ENCODE assay signal across 19 cellular contexts in genomic region chr4:179536694-179537093, GRCh38.
DNase-seq lines count a peak whose midpoint lies in the region; ATAC-seq, FAIRE-seq and TF ChIP-seq lines count a peak whose summit lies in the region.
"Had no signal": no experiment of that assay in that cellular context is flagged by ENCODE, and none has a peak within 500 bp of the region (broad histone marks: within the 10 kb centered on the region; RNA-seq: fewer than 3 reads in every experiment).

No MANE protein-coding gene starts in this region.

- DNase-seq in A549 (ENCODE audit: low read depth in 1 of 2, low spot score in 1 of 2) (no peak), NT2/D1 (ENCODE audit: low read depth, low spot score) (peak; percentile 22), endodermal cell (peak; percentile 43), mesendoderm (peak; percentile 8), sigmoid colon (no peak), A172 (ENCODE audit: low spot score) (no peak)
- DNase-seq: ACHN; CD4-positive, CD25-positive, alpha-beta regulatory T cell; DMS 273 treated with DMSO at 0.1 percent for 48 hours; GM23248; HCEC 1CT; HFFc6 had no signal

- peak overlapping the region; percentile 39 for H4K8ac ChIP-seq in mesendoderm (ENCODE audit: low read depth, low read length)

- H3K36me3 Mint-ChIP-seq in endodermal cell (ENCODE audit: low read depth) = no peaks in the 10 kb centered on the region
- H3K36me3 Mint-ChIP-seq: CD4-positive, CD25-positive, alpha-beta regulatory T cell had no signal

- H3K9me3 ChIP-seq in A549 = no peaks in the 10 kb centered on the region
- H3K9me3 ChIP-seq in NT2/D1 (ENCODE audit: insufficient read depth, low read length) = no peaks in the 10 kb centered on the region
- no peaks in the 10 kb centered on the region for H3K9me3 ChIP-seq in endodermal cell (ENCODE audit: control insufficient read depth, low read length)
- H3K9me3 ChIP-seq in sigmoid colon = no peaks in the 10 kb centered on the region
- H3K9me3 ChIP-seq: BLaER1 treated with 17β-estradiol and CSF1 and Interleukin-3, amounts not matched to agents 10 nM and 100 nM had no signal

- no peak overlapping the region for H3K4me2 ChIP-seq in A549
- H3K4me2 ChIP-seq in mesendoderm (ENCODE audit: low read length) = no peak overlapping the region
- H3K4me2 ChIP-seq: BLaER1 treated with 17β-estradiol and CSF1 and Interleukin-3, amounts not matched to agents 10 nM and 100 nM had no signal

- H2BK120ac ChIP-seq in mesendoderm (ENCODE audit: low read depth, low read length) = no peak overlapping the region

- no peaks in the 10 kb centered on the region for H3K4me1 Mint-ChIP-seq in endodermal cell
- H3K4me1 Mint-ChIP-seq: CD4-positive, CD25-positive, alpha-beta regulatory T cell had no signal

- no peaks in the 10 kb centered on the region for H3K27me3 ChIP-seq in NT2/D1 (ENCODE audit: insufficient read depth, insufficient read length)
- no peaks in the 10 kb centered on the region for H3K27me3 ChIP-seq in endodermal cell (ENCODE audit: control insufficient read depth, insufficient read depth, low read length, poor library complexity, severe bottlenecking)
- H3K27me3 ChIP-seq in mesendoderm (ENCODE audit: insufficient read depth, low read length, poor library complexity) = no peaks in the 10 kb centered on the region
- H3K27me3 ChIP-seq in sigmoid colon = no peaks in the 10 kb centered on the region
- H3K27me3 ChIP-seq: BLaER1 treated with 17β-estradiol and CSF1 and Interleukin-3, amounts not matched to agents 10 nM and 100 nM had no signal

- H3K23ac ChIP-seq in mesendoderm (ENCODE audit: low read length) = no peak overlapping the region

- H3K4ac ChIP-seq in mesendoderm (ENCODE audit: low read depth, low read length) = no peak overlapping the region

- H2BK15ac ChIP-seq in mesendoderm (replicated peaks; ENCODE audit: low read depth) = no peak overlapping the region

- POLR2A ChIA-PET in A549 (lab: Yijun Ruan, JAX) = no interaction called here

- no peak for TF ChIP-seq RAD21 in A549 (conservative IDR thresholded peaks at IDR 0.05 in 1 of 2, IDR thresholded peaks at IDR 0.05 in 1 of 2)

- no peak overlapping the region for H3K56ac ChIP-seq in mesendoderm (ENCODE audit: low read length)

- no peak overlapping the region for H3K9ac ChIP-seq in NT2/D1 (ENCODE audit: insufficient read length, low read depth)
- H3K9ac ChIP-seq in endodermal cell (ENCODE audit: extremely low read depth, low read length, poor library complexity, severe bottlenecking) = no peak overlapping the region
- no peak overlapping the region for H3K9ac ChIP-seq in mesendoderm (ENCODE audit: low read length)
- H3K9ac ChIP-seq: BLaER1 treated with 17β-estradiol and CSF1 and Interleukin-3, amounts not matched to agents 10 nM and 100 nM; GM23248 had no signal

- TF ChIP-seq EP300 in A549 (IDR thresholded peaks at IDR 0.05) (no peak), sigmoid colon (IDR thresholded peaks at IDR 0.05) (no peak)

- H3K79me2 ChIP-seq in mesendoderm (ENCODE audit: control insufficient read depth, insufficient read depth, low read length) = no peaks in the 10 kb centered on the region

- no peak for FAIRE-seq in A549 (lab: Jason Lieb, UNC)
- FAIRE-seq: GM12878, GM18507, HepG2, HTR-8/SVneo had no signal

- 42% methylated on average over 3 of the region's 3 CpGs for WGBS in A549 (ENCODE audit: missing lambda C conversion rate)
- 72 to 100% methylated on average over 2 to 3 of the region's 3 CpGs for WGBS in endodermal cell (ENCODE audit: insufficient coverage in 1 of 2, insufficient read length in 1 of 2), 2 experiments
- no CpG with 5 or more reads among the region's 3 CpGs for WGBS in mesendoderm (ENCODE audit: extremely low coverage, insufficient coverage, low lambda C conversion rate)
- 69 to 74% methylated on average over 3 of the region's 3 CpGs for WGBS in sigmoid colon, 2 donors

- TF ChIP-seq CTCF in A549 (IDR thresholded peaks at IDR 0.05) = no peak
- TF ChIP-seq CTCF in endodermal cell (conservative IDR thresholded peaks at IDR 0.05) = no peak
- TF ChIP-seq CTCF in sigmoid colon (IDR thresholded peaks at IDR 0.05) = no peak

- H3K9me3 Mint-ChIP-seq in endodermal cell = no peaks in the 10 kb centered on the region

- CTCF ChIA-PET in A549 (lab: Yijun Ruan, JAX) = no interaction called here

- H4K5ac ChIP-seq in mesendoderm (ENCODE audit: low read length) = no peak overlapping the region

- H2BK5ac ChIP-seq in mesendoderm (ENCODE audit: low read length) = no peak overlapping the region

- no peak overlapping the region for H3K18ac ChIP-seq in mesendoderm (ENCODE audit: low read length)

- no peaks in the 10 kb centered on the region for H3K4me1 ChIP-seq in A549
- no peaks in the 10 kb centered on the region for H3K4me1 ChIP-seq in NT2/D1 (ENCODE audit: insufficient read depth, insufficient read length)
- H3K4me1 ChIP-seq in endodermal cell (ENCODE audit: control insufficient read depth, insufficient read depth, low read length) = no peaks in the 10 kb centered on the region
- no peaks in the 10 kb centered on the region for H3K4me1 ChIP-seq in mesendoderm (ENCODE audit: control insufficient read depth, low read depth, low read length)
- H3K4me1 ChIP-seq in sigmoid colon = no peaks in the 10 kb centered on the region
- H3K4me1 ChIP-seq: BLaER1 treated with 17β-estradiol and CSF1 and Interleukin-3, amounts not matched to agents 10 nM and 100 nM had no signal

- no peaks in the 10 kb centered on the region for H3K27me3 Mint-ChIP-seq in endodermal cell (ENCODE audit: insufficient read depth)
- H3K27me3 Mint-ChIP-seq: CD4-positive, CD25-positive, alpha-beta regulatory T cell had no signal

- no peaks in the 10 kb centered on the region for H3K36me3 ChIP-seq in NT2/D1 (ENCODE audit: insufficient read depth, insufficient read length, low read length)
- no peaks in the 10 kb centered on the region for H3K36me3 ChIP-seq in endodermal cell (ENCODE audit: control insufficient read depth, insufficient read depth, low read length)
- no peaks in the 10 kb centered on the region for H3K36me3 ChIP-seq in mesendoderm (ENCODE audit: control insufficient read depth, insufficient read depth, low read length)
- H3K36me3 ChIP-seq in sigmoid colon = no peaks in the 10 kb centered on the region
- H3K36me3 ChIP-seq: BLaER1 treated with 17β-estradiol and CSF1 and Interleukin-3, amounts not matched to agents 10 nM and 100 nM had no signal

- no peak overlapping the region for H3K4me3 ChIP-seq in A549
- H3K4me3 ChIP-seq in NT2/D1 (ENCODE audit: insufficient read length, low read depth) = no peak overlapping the region
- no peak overlapping the region for H3K4me3 ChIP-seq in endodermal cell (ENCODE audit: low read length)
- H3K4me3 ChIP-seq in mesendoderm (ENCODE audit: low read length) = no peak overlapping the region
- H3K4me3 ChIP-seq in sigmoid colon = no peak overlapping the region
- H3K4me3 ChIP-seq: BLaER1 treated with 17β-estradiol and CSF1 and Interleukin-3, amounts not matched to agents 10 nM and 100 nM; GM12878; GM23248 had no signal

- no peaks in the 10 kb centered on the region for H3K79me1 ChIP-seq in mesendoderm (ENCODE audit: low read length)

- no peak overlapping the region for H3K27ac Mint-ChIP-seq in endodermal cell
- H3K27ac Mint-ChIP-seq: CD4-positive, CD25-positive, alpha-beta regulatory T cell; HFFc6 had no signal

- ATAC-seq in A549 (no peak), GM18517 (IDR thresholded peaks at IDR 0.05; ENCODE audit: unreplicated experiment) (no peak)
- ATAC-seq: GM12878, HepG2 had no signal

- H2AK5ac ChIP-seq in mesendoderm (ENCODE audit: low read length) = no peak overlapping the region

- intact Hi-C loops in sigmoid colon (cut with DNase I) = no loop called here

- H3K27ac ChIP-seq in A549 = no peak overlapping the region
- H3K27ac ChIP-seq in endodermal cell (ENCODE audit: low read depth, low read length) = no peak overlapping the region
- H3K27ac ChIP-seq in mesendoderm (ENCODE audit: low read depth, low read length) = no peak overlapping the region
- H3K27ac ChIP-seq in sigmoid colon = no peak overlapping the region
- H3K27ac ChIP-seq: 22Rv1; BLaER1 treated with 17β-estradiol and CSF1 and Interleukin-3, amounts not matched to agents 10 nM and 100 nM; GM23248 had no signal

- H3K4me3 Mint-ChIP-seq in endodermal cell = no peak overlapping the region
- H3K4me3 Mint-ChIP-seq: CD4-positive, CD25-positive, alpha-beta regulatory T cell; HFFc6 had no signal

- no peak for TF ChIP-seq POLR2A in A549 (IDR thresholded peaks at IDR 0.05; ENCODE audit: low read length)
- no peak for TF ChIP-seq POLR2A in sigmoid colon (IDR thresholded peaks at IDR 0.05)

TF ChIP-seq in A549, 52 proteins besides CTCF, POLR2A, EP300 and RAD21:
- TF ChIP-seq CBX2 (IDR thresholded peaks at IDR 0.05; ENCODE audit: borderline replicate concordance, low read depth) (no peak), RARB (CRISPR knock-in tag; IDR thresholded peaks at IDR 0.05) (no peak), CBX8 (IDR thresholded peaks at IDR 0.05) (no peak), MAZ (IDR thresholded peaks at IDR 0.05; ENCODE audit: borderline replicate concordance, low read depth, low read length) (no peak), POLR2AphosphoS2 (conservative IDR thresholded peaks at IDR 0.05; ENCODE audit: low read length) (no peak), MAFK (IDR thresholded peaks at IDR 0.05; ENCODE audit: partially characterized antibody) (peak; percentile 7)

Comparison
In these comparisons a context has a peak if more than half of its experiments do, and no peak if none do; other contexts are left out.
1. DNase-seq: peak in NT2/D1 (single experiment), endodermal cell (single experiment) and mesendoderm (single experiment); none in A549 (0 of 2), sigmoid colon (single experiment) and A172 (single experiment).